Comparison of ENCODE assay signal across 11 cellular contexts in genomic region chr5:123157797-123158528, GRCh38.
DNase-seq lines count a peak whose midpoint lies in the region; ATAC-seq and TF ChIP-seq lines count a peak whose summit lies in the region.
"Had no signal": no experiment of that assay in that cellular context is flagged by ENCODE, and none has a peak within 500 bp of the region (broad histone marks: within the 10 kb centered on the region; RNA-seq: fewer than 3 reads in every experiment).

No MANE protein-coding gene starts in this region.

- H3K27ac Mint-ChIP-seq in mesothelial cell of epicardium, result peak overlapping the region; percentile 65
- H3K27ac Mint-ChIP-seq: activated naive CD4-positive, alpha-beta T cell treated with anti-CD3 and anti-CD28 coated beads, Interleukin-2, amount 50 U/mL, for 24 hours had no signal

- in situ Hi-C loops in astrocyte of the spinal cord (cut with HindIII; ENCODE audit: low sequenced_read_pairs), result no loop called here

- 16 to 20% methylated on average over 11 of the region's 11 CpGs for WGBS in lower leg skin, 2 donors

- no peak overlapping the region for H3K4me3 ChIP-seq in astrocyte of the spinal cord (ENCODE audit: low read depth, low read length)
- no peak overlapping the region for H3K4me3 ChIP-seq in lower leg skin (ENCODE audit: low read depth, poor library complexity, severe bottlenecking)

- no peaks in the 10 kb centered on the region for H3K9me3 Mint-ChIP-seq in mesothelial cell of epicardium
- H3K9me3 Mint-ChIP-seq: activated naive CD4-positive, alpha-beta T cell treated with anti-CD3 and anti-CD28 coated beads, Interleukin-2, amount 50 U/mL, for 24 hours had no signal

- peaks cover 15% of the 10 kb centered on the region for H3K36me3 Mint-ChIP-seq in mesothelial cell of epicardium
- H3K36me3 Mint-ChIP-seq: activated naive CD4-positive, alpha-beta T cell treated with anti-CD3 and anti-CD28 coated beads, Interleukin-2, amount 50 U/mL, for 24 hours had no signal

- intact Hi-C loops in lower leg skin (cut with DNase I; ENCODE audit: low total_unique reads), result no loop called here

- peak; percentile 53 for DNase-seq in Ammon's horn (ENCODE audit: low spot score)
- DNase-seq in astrocyte of the spinal cord (ENCODE audit: low read depth, low spot score), result peak; percentile 88
- no peak for DNase-seq in mesothelial cell of epicardium (ENCODE audit: low spot score in 2 of 2, unreplicated experiment in 2 of 2)
- no peak for DNase-seq in lower leg skin (ENCODE audit: low spot score in 2 of 2)
- DNase-seq in activated CD8-positive, alpha-beta memory T cell treated with anti-CD3 and anti-CD28 coated beads for 24 hours, result no peak
- DNase-seq in activated gamma-delta T cell (lab: John Stamatoyannopoulos, UW), result no peak
- no peak for DNase-seq in stimulated activated CD4-positive, alpha-beta T cell treated with anti-CD3 and anti-CD28 coated beads, Interleukin-4, amount 100 ng/mL, for 24 hours
- DNase-seq: DMS 273 treated with DMSO at 0.1 percent for 48 hours, kidney glomerular epithelial cell had no signal

- peak overlapping the region; percentile 11 for H3K4me3 Mint-ChIP-seq in mesothelial cell of epicardium
- H3K4me3 Mint-ChIP-seq: activated naive CD4-positive, alpha-beta T cell treated with anti-CD3 and anti-CD28 coated beads, Interleukin-2, amount 50 U/mL, for 24 hours had no signal

- peaks cover 74% of the 10 kb centered on the region for H3K4me1 Mint-ChIP-seq in mesothelial cell of epicardium
- H3K4me1 Mint-ChIP-seq: activated naive CD4-positive, alpha-beta T cell treated with anti-CD3 and anti-CD28 coated beads, Interleukin-2, amount 50 U/mL, for 24 hours had no signal

- TF ChIP-seq CTCF in astrocyte of the spinal cord (IDR thresholded peaks at IDR 0.05; ENCODE audit: low read depth, low read length) (peak; percentile 18), mesothelial cell of epicardium (IDR thresholded peaks at IDR 0.05; ENCODE audit: unreplicated experiment) (no peak), lower leg skin (IDR thresholded peaks at IDR 0.05) (no peak)

- peak; percentile 75 for ATAC-seq in HG03432 (IDR thresholded peaks at IDR 0.05; ENCODE audit: unreplicated experiment)

- H3K27me3 Mint-ChIP-seq in mesothelial cell of epicardium (ENCODE audit: low read depth), result peaks cover 8% of the 10 kb centered on the region

- TF ChIP-seq POLR2A in lower leg skin (IDR thresholded peaks at IDR 0.05), result no peak

Comparison
In these comparisons a context has a peak if more than half of its experiments do, and no peak if none do; other contexts are left out.
1. DNase-seq: peak in Ammon's horn (single experiment) and astrocyte of the spinal cord (single experiment); none in mesothelial cell of epicardium (0 of 2), lower leg skin (0 of 2), activated CD8-positive, alpha-beta memory T cell treated with anti-CD3 and anti-CD28 coated beads for 24 hours (single experiment), activated gamma-delta T cell (single experiment) and stimulated activated CD4-positive, alpha-beta T cell treated with anti-CD3 and anti-CD28 coated beads, Interleukin-4, amount 100 ng/mL, for 24 hours (single experiment).